ENCODE assay signal across 8 cellular contexts in the genomic region with DNA sequence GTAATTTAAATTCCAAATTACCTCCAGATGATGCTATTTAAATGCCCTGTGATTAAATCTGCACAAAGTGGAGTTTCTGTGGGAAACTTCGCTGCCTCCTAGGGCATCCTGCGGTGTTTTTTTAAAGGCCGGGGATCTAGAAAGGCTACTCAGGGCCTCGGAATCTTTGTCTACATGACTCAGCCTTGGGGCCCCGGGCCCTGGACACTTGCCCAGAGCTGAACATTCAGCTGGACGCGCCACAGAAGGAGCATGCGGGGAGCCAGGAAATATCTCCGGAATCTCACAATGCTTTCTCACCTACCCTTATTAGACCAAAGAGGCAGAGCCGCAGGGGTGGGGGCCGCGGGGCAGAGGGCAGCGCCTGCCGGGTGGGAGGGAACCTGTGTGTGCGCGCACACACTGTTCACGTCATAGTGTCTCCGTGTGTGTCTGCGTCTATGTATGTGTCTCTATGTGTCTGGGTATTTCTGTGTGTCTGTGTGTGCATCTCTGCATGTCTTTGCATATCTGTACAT.
DNase-seq lines count a peak whose midpoint lies in the region.

No MANE protein-coding gene starts in this region.

- no peak overlapping the region for H2AFZ ChIP-seq in trophoblast cell (ENCODE audit: insufficient read depth, low read length, poor library complexity)

- no peaks in the 10 kb centered on the region for H3K36me3 ChIP-seq in trophoblast cell (ENCODE audit: control insufficient read depth in 1 of 2, insufficient read depth in 2 of 2, low read length in 2 of 2)

- peak overlapping the region; percentile 15 for H3K4me2 ChIP-seq in trophoblast cell (ENCODE audit: low read length)

- no peak overlapping the region for H4K12ac ChIP-seq in trophoblast cell (ENCODE audit: low read depth, low read length)

- peak overlapping the region; percentile 69 for H3K4ac ChIP-seq in trophoblast cell (ENCODE audit: low read depth, low read length)

- H3K18ac ChIP-seq in trophoblast cell (ENCODE audit: low read length): peak overlapping the region; percentile 96

- H2BK12ac ChIP-seq in trophoblast cell (ENCODE audit: low read length): peak overlapping the region; percentile 99

- no peak overlapping the region for H3K23ac ChIP-seq in trophoblast cell (ENCODE audit: low read length)

- peak overlapping the region; percentile 100 for H3K27ac ChIP-seq in trophoblast cell (ENCODE audit: low read depth, low read length)

- H3K14ac ChIP-seq in trophoblast cell (ENCODE audit: low read length): peak overlapping the region; percentile 98

- peak overlapping the region; percentile 100 for H2BK5ac ChIP-seq in trophoblast cell (ENCODE audit: low read depth, low read length, poor library complexity)

- H2BK120ac ChIP-seq in trophoblast cell (ENCODE audit: insufficient read depth, low read length, poor library complexity): peak overlapping the region; percentile 100

- peak overlapping the region; percentile 98 for H2AK5ac ChIP-seq in trophoblast cell (ENCODE audit: low read length)

- H4K91ac ChIP-seq in trophoblast cell (ENCODE audit: low read depth, low read length): peak overlapping the region; percentile 100

- no peaks in the 10 kb centered on the region for H3K27me3 ChIP-seq in trophoblast cell (ENCODE audit: insufficient read depth, low read length)

- peaks cover 24 to 33% of the 10 kb centered on the region in 2 experiments for H3K4me1 ChIP-seq in trophoblast cell (ENCODE audit: control insufficient read depth in 1 of 2, insufficient read depth in 2 of 2, low read length in 2 of 2)

- H3K9me3 ChIP-seq in trophoblast cell (ENCODE audit: insufficient read depth, low read depth, low read length): no peaks in the 10 kb centered on the region

- H4K8ac ChIP-seq in trophoblast cell (ENCODE audit: low read depth, low read length): peak overlapping the region; percentile 95

- peak; percentile 62 for DNase-seq in DMS53 treated with DMSO at 0.1 percent for 48 hours (lab: John Stamatoyannopoulos, UW; ENCODE audit: unreplicated experiment)
- peak; percentile 94 to 99 for DNase-seq in SW 1271 (lab: John Stamatoyannopoulos, UW)
- DNase-seq in foreskin melanocyte: peak; percentile 87
- peak; percentile 99 for DNase-seq in trophoblast cell
- DNase-seq in NOMO-1 (lab: John Stamatoyannopoulos, UW; ENCODE audit: unreplicated experiment in 2 of 2): no peak
- DNase-seq in T-helper 2 cell: no peak
- DNase-seq in stimulated activated CD4-positive, alpha-beta T cell treated with anti-CD3 and anti-CD28 coated beads, Interleukin-12 subunit alpha, Interleukin-12 subunit beta, amount 100 ng/mL, for 4 hours: no peak
- no peak for DNase-seq in activated gamma-delta T cell treated with Interleukin-2 at 50 U/mL for 16 hours

- H3K4me3 ChIP-seq in trophoblast cell (ENCODE audit: low read depth, low read length): no peak overlapping the region

- H3K79me1 ChIP-seq in trophoblast cell (ENCODE audit: low read length): peaks cover 71% of the 10 kb centered on the region

- H3K79me2 ChIP-seq in trophoblast cell (ENCODE audit: control insufficient read depth, insufficient read depth, low read length, poor library complexity): peaks cover 28% of the 10 kb centered on the region

- no CpG with 5 or more reads among the region's 19 CpGs for WGBS in trophoblast cell (ENCODE audit: extremely low coverage, insufficient coverage, insufficient read length)

- peak overlapping the region; percentile 78 for H3K9ac ChIP-seq in trophoblast cell (ENCODE audit: low read length)

Comparison
In these comparisons a context has a peak if more than half of its experiments do, and no peak if none do; other contexts are left out.
1. DNase-seq: peak in DMS53 treated with DMSO at 0.1 percent for 48 hours (single experiment), SW 1271 (2 of 2), foreskin melanocyte (single experiment) and trophoblast cell (2 of 2); none in NOMO-1 (0 of 2), T-helper 2 cell (0 of 5), stimulated activated CD4-positive, alpha-beta T cell treated with anti-CD3 and anti-CD28 coated beads, Interleukin-12 subunit alpha, Interleukin-12 subunit beta, amount 100 ng/mL, for 4 hours (single experiment) and activated gamma-delta T cell treated with Interleukin-2 at 50 U/mL for 16 hours (single experiment).